Comparison of ENCODE assay signal across 23 cellular contexts in the genomic region with DNA sequence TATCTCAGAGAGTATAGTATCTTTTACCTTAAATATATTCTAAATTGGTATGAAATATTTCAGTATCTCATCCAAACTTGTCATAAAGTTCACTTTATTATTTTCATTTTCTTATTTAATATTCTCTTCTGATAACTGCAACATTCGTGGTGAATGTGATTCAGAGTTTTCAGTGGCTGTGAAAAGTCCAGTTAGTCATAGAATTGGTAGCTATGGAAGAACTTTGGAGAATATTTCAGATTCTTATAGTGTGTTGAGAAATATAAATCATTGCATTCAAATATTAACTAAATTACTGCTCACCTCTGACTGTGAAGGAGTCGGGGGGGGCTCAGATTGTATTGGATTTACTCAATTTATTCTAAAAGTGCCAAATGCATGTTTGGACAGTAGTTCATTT.
"Had no signal": no experiment of that assay in that cellular context is flagged by ENCODE, and none has a peak within 500 bp of the region (broad histone marks: within the 10 kb centered on the region; RNA-seq: fewer than 3 reads in every experiment).

No MANE protein-coding gene starts in this region.

- H3K9ac ChIP-seq: neural progenitor cell had no signal

- H3K27me3 ChIP-seq: ascending aorta, cardiac muscle cell, neural progenitor cell, testis, upper lobe of left lung had no signal

- H2AFZ ChIP-seq: neural progenitor cell had no signal

- H3K36me3 ChIP-seq: ascending aorta, cardiac muscle cell, neural progenitor cell, prostate gland, upper lobe of left lung had no signal

- H3K27ac ChIP-seq: ascending aorta, cardiac muscle cell, epithelial cell of prostate, neural progenitor cell, prostate gland, skin epidermis, testis, upper lobe of left lung had no signal

- H3K4me2 ChIP-seq: neural progenitor cell had no signal

- DNase-seq: activated CD4-positive, alpha-beta T cell treated with anti-CD3 and anti-CD28 coated beads, Interleukin-2, amount 10 ng/mL, durations not matched to agents 7 days and 5 days; activated CD8-positive, alpha-beta memory T cell treated with anti-CD3 and anti-CD28 coated beads, Interleukin-2, amount 50 U/mL, for 4 hours; activated CD8-positive, alpha-beta T cell treated with anti-CD3 and anti-CD28 coated beads, Interleukin-2, amount 10 ng/mL, durations not matched to agents 7 days and 5 days; activated effector memory CD4-positive, alpha-beta T cell treated with Interleukin-2 at 50 U/mL for 16 hours; activated naive CD4-positive, alpha-beta T cell treated with anti-CD3 and anti-CD28 coated beads, Interleukin-2, amount 10 ng/mL, durations not matched to agents 7 days and 5 days; activated naive CD8-positive, alpha-beta T cell treated with anti-CD3 and anti-CD28 coated beads, Interleukin-2, amount 50 U/mL, for 24 hours; activated T-cell treated with anti-CD3 and anti-CD28 coated beads, Interleukin-2, amount 50 U/mL, for 4 hours; endodermal cell; foreskin melanocyte; head of caudate nucleus; mesendoderm; naive thymus-derived CD4-positive, alpha-beta T cell; right cardiac atrium; stimulated activated naive CD8-positive, alpha-beta T cell treated with anti-CD3 and anti-CD28 coated beads, Interleukin-15, amount 100 ng/mL, for 72 hours; T1000; testis; upper lobe of left lung had no signal

- H3K4me1 ChIP-seq: ascending aorta, neural progenitor cell, prostate gland, testis, upper lobe of left lung had no signal

- ATAC-seq: activated CD8-positive, alpha-beta T cell treated with anti-CD3 and anti-CD28 coated beads, Interleukin-2, amount 10 ng/mL, durations not matched to agents 7 days and 5 days; activated naive CD8-positive, alpha-beta T cell treated with anti-CD3 and anti-CD28 coated beads, Interleukin-2, amount 50 U/mL, for 24 hours; activated T-cell treated with anti-CD3 and anti-CD28 coated beads, Interleukin-2, amount 50 U/mL, for 4 hours; naive thymus-derived CD4-positive, alpha-beta T cell; right cardiac atrium; stimulated activated naive CD8-positive, alpha-beta T cell treated with anti-CD3 and anti-CD28 coated beads, Interleukin-15, amount 100 ng/mL, for 72 hours had no signal

- H3K9me3 ChIP-seq: ascending aorta, prostate gland, testis, upper lobe of left lung had no signal

- H3K4me3 ChIP-seq: ascending aorta, cardiac muscle cell, neural progenitor cell, prostate gland, skin epidermis, testis, upper lobe of left lung had no signal
